6 cellular contexts compared by ENCODE assay signal in genomic region chr1:32869844-32870614, GRCh38. TPM values are rescaled to one million over a fixed set of nuclear protein-coding genes. Genes with fewer than 3 reads are reported as not detected.
DNase-seq lines count a peak whose midpoint lies in the region; ATAC-seq lines count a peak whose summit lies in the region.

No MANE protein-coding gene starts in this region.

- H3K4me1 ChIP-seq in CD4-positive, CD25-positive, alpha-beta regulatory T cell (ENCODE audit: control insufficient read depth, insufficient read depth, low read length, poor library complexity, severe bottlenecking), result peaks cover 14% of the 10 kb centered on the region
- peaks cover 9% of the 10 kb centered on the region for H3K4me1 ChIP-seq in mucosa of stomach (ENCODE audit: control insufficient read depth, insufficient read depth, low read length)

- H3K4me3 Mint-ChIP-seq in CD4-positive, CD25-positive, alpha-beta regulatory T cell, result peak overlapping the region in 3 of 4 donors; percentile 23 to 80 (median 76)
- H3K4me3 Mint-ChIP-seq in activated naive CD8-positive, alpha-beta T cell treated with anti-CD3 and anti-CD28 coated beads, Interleukin-2, amount 50 U/mL, for 24 hours, result no peak overlapping the region

- H3K9ac ChIP-seq in mucosa of stomach (ENCODE audit: low read length), result peak overlapping the region; percentile 38

- no peaks in the 10 kb centered on the region for H3K9me3 ChIP-seq in CD4-positive, CD25-positive, alpha-beta regulatory T cell (ENCODE audit: control insufficient read depth in 2 of 2, low read length in 2 of 2)
- no peaks in the 10 kb centered on the region for H3K9me3 ChIP-seq in mucosa of stomach (ENCODE audit: control insufficient read depth, low read length)

- peaks cover 0 to 2% (median 0%) of the 10 kb centered on the region in 7 donors for H3K9me3 Mint-ChIP-seq in CD4-positive, CD25-positive, alpha-beta regulatory T cell
- no peaks in the 10 kb centered on the region for H3K9me3 Mint-ChIP-seq in activated naive CD8-positive, alpha-beta T cell treated with anti-CD3 and anti-CD28 coated beads, Interleukin-2, amount 50 U/mL, for 24 hours

- DNase-seq in CD4-positive, CD25-positive, alpha-beta regulatory T cell, result no peak
- no peak for DNase-seq in activated naive CD8-positive, alpha-beta T cell treated with anti-CD3 and anti-CD28 coated beads, Interleukin-2, amount 50 U/mL, for 24 hours

- peaks cover 24% of the 10 kb centered on the region for H3K36me3 Mint-ChIP-seq in CD4-positive, CD25-positive, alpha-beta regulatory T cell
- no peaks in the 10 kb centered on the region for H3K36me3 Mint-ChIP-seq in activated naive CD8-positive, alpha-beta T cell treated with anti-CD3 and anti-CD28 coated beads, Interleukin-2, amount 50 U/mL, for 24 hours (ENCODE audit: low read depth)

- H3K4me1 Mint-ChIP-seq in CD4-positive, CD25-positive, alpha-beta regulatory T cell, result peaks cover 0 to 27% (median 3%) of the 10 kb centered on the region in 4 donors
- peaks cover 12% of the 10 kb centered on the region for H3K4me1 Mint-ChIP-seq in activated naive CD8-positive, alpha-beta T cell treated with anti-CD3 and anti-CD28 coated beads, Interleukin-2, amount 50 U/mL, for 24 hours

- no peak overlapping the region for H3K27ac Mint-ChIP-seq in CD4-positive, CD25-positive, alpha-beta regulatory T cell
- H3K27ac Mint-ChIP-seq in activated naive CD8-positive, alpha-beta T cell treated with anti-CD3 and anti-CD28 coated beads, Interleukin-2, amount 50 U/mL, for 24 hours, result no peak overlapping the region

- H3K4me3 ChIP-seq in CD4-positive, CD25-positive, alpha-beta regulatory T cell (ENCODE audit: low read depth, low read length), result no peak overlapping the region
- H3K4me3 ChIP-seq in mucosa of stomach (ENCODE audit: low read length), result no peak overlapping the region

- no peaks in the 10 kb centered on the region for H3K36me3 ChIP-seq in CD4-positive, CD25-positive, alpha-beta regulatory T cell (ENCODE audit: control insufficient read depth, insufficient read depth, low read length)
- no peaks in the 10 kb centered on the region for H3K36me3 ChIP-seq in mucosa of stomach (ENCODE audit: control insufficient read depth, insufficient read depth, low read length)

- H3K27ac ChIP-seq in CD4-positive, CD25-positive, alpha-beta regulatory T cell (ENCODE audit: insufficient read depth, low read length, poor library complexity, severe bottlenecking), result no peak overlapping the region

- H3K27me3 ChIP-seq in CD4-positive, CD25-positive, alpha-beta regulatory T cell (ENCODE audit: control insufficient read depth, insufficient read depth, low read length), result peaks cover 14% of the 10 kb centered on the region
- H3K27me3 ChIP-seq in mucosa of stomach (ENCODE audit: control insufficient read depth, insufficient read depth, low read length), result peaks cover 35% of the 10 kb centered on the region

- ATAC-seq in CD4-positive, CD25-positive, alpha-beta regulatory T cell (ENCODE audit: low read depth in 2 of 2), result no peak
- peak; percentile 7 for ATAC-seq in activated naive CD8-positive, alpha-beta T cell treated with anti-CD3 and anti-CD28 coated beads, Interleukin-2, amount 50 U/mL, for 24 hours
- ATAC-seq in HG03039 (IDR thresholded peaks at IDR 0.05; ENCODE audit: unreplicated experiment), result no peak
- no peak for ATAC-seq in HG02870 (IDR thresholded peaks at IDR 0.05; ENCODE audit: unreplicated experiment)
- ATAC-seq in HG03175 (IDR thresholded peaks at IDR 0.05; ENCODE audit: unreplicated experiment), result no peak

- H3K27me3 Mint-ChIP-seq in CD4-positive, CD25-positive, alpha-beta regulatory T cell, result peaks cover 43% of the 10 kb centered on the region
- peaks cover 35% of the 10 kb centered on the region for H3K27me3 Mint-ChIP-seq in activated naive CD8-positive, alpha-beta T cell treated with anti-CD3 and anti-CD28 coated beads, Interleukin-2, amount 50 U/mL, for 24 hours

RNA-seq across cellular contexts. Expression of gene FNDC5, which starts 0.7 kb away (rescaled TPM):
- not detected for total RNA-seq in CD4-positive, CD25-positive, alpha-beta regulatory T cell
- polyA plus RNA-seq in CD4-positive, CD25-positive, alpha-beta regulatory T cell, result not detected

RNA-seq across cellular contexts. Expression of gene HPCA, which starts 16.3 kb away (rescaled TPM):
- total RNA-seq in CD4-positive, CD25-positive, alpha-beta regulatory T cell, result not detected
- polyA plus RNA-seq in CD4-positive, CD25-positive, alpha-beta regulatory T cell, result not detected

RNA-seq across cellular contexts. Expression of gene TMEM54, which starts 31.2 kb away (rescaled TPM):
- total RNA-seq in CD4-positive, CD25-positive, alpha-beta regulatory T cell, result not detected
- polyA plus RNA-seq in CD4-positive, CD25-positive, alpha-beta regulatory T cell, result not detected

RNA-seq across cellular contexts. Expression of gene S100PBP, which starts 52.6 kb away (rescaled TPM):
- total RNA-seq in CD4-positive, CD25-positive, alpha-beta regulatory T cell, result 55.1 TPM
- 10 to 100 TPM; 11.5 to 12.3 (median 12.3) TPM for polyA plus RNA-seq in CD4-positive, CD25-positive, alpha-beta regulatory T cell

RNA-seq across cellular contexts. Expression of gene YARS1, which starts 52.9 kb away (rescaled TPM):
- 111 TPM for total RNA-seq in CD4-positive, CD25-positive, alpha-beta regulatory T cell
- polyA plus RNA-seq in CD4-positive, CD25-positive, alpha-beta regulatory T cell, result 10 to 100 TPM; 47.3 to 68.9 (median 55.8) TPM
